Comparison of ENCODE assay signal across 18 cellular contexts in the genomic region with DNA sequence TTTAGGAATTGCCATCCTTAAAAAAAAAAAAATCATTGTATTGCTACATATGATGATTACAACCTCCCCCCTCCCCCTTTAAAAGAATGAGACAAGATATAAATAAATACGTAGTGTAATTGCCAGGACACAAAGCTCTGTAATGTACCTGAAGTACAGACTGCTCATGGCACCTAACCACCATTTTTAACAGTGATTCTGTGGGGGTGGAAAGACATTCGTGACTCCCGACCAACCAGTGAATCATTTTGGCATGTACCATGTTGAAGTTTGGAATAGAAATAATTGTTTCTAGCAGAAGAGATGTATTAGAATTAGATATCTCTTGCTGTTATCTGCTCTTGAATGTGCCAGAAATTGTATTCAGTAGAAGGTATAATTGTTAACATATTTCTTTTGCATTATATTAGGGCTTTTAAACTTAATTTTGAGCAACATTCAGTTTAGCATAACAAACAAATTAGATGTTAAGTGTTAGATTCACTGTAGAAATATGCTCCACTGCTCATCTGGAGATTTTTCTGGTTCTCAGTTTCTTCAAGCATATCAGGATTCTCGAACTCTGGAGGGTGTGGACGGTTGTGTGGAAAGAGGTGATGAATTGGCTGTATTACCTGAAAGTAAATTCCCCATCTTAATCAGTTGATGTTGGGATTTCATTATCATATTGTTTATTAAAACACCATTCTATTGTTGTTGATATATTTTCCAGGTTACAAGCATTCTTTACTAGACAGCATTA. TPM values are rescaled to one million over a fixed set of nuclear protein-coding genes. Genes with fewer than 3 reads are reported as not detected.
DNase-seq lines count a peak whose midpoint lies in the region; ATAC-seq and TF ChIP-seq lines count a peak whose summit lies in the region.
"Had no signal": no experiment of that assay in that cellular context is flagged by ENCODE, and none has a peak within 500 bp of the region (broad histone marks: within the 10 kb centered on the region; RNA-seq: fewer than 3 reads in every experiment).

No MANE protein-coding gene starts in this region.

- no peak for TF ChIP-seq CTCF in fibroblast of lung (conservative IDR thresholded peaks at IDR 0.05 in 1 of 2, IDR thresholded peaks at IDR 0.05 in 1 of 2; ENCODE audit: low read depth in 1 of 2, low read length in 2 of 2)
- no peak for TF ChIP-seq CTCF in osteoblast (IDR thresholded peaks at IDR 0.05; ENCODE audit: extremely low read depth, low read depth, low read length)

- H3K27me3 ChIP-seq in fibroblast of lung (ENCODE audit: control insufficient read depth, insufficient read depth, low read length) = no peaks in the 10 kb centered on the region
- H3K27me3 ChIP-seq in osteoblast (ENCODE audit: insufficient read depth, low read length) = no peaks in the 10 kb centered on the region

- H3K4me1 ChIP-seq in fibroblast of lung (ENCODE audit: control insufficient read depth, extremely low read depth, insufficient read depth, low read length) = peaks cover 11% of the 10 kb centered on the region
- H3K4me1 ChIP-seq in osteoblast (ENCODE audit: insufficient read depth, low read length) = peaks cover 54% of the 10 kb centered on the region

- H3K4me3 ChIP-seq in fibroblast of lung (replicated peaks in 1 of 4; ENCODE audit: control extremely low read depth in 1 of 4, insufficient read depth in 1 of 4, low read depth in 3 of 4, low read length in 4 of 4) = peak overlapping the region in 2 of 4 experiments; percentile 1 to 21
- no peak overlapping the region for H3K4me3 ChIP-seq in osteoblast (ENCODE audit: insufficient read depth, low read length)

- no peak overlapping the region for H3K9ac ChIP-seq in fibroblast of lung (ENCODE audit: insufficient read depth, low read length)

- H3K9me3 ChIP-seq in fibroblast of lung (ENCODE audit: control insufficient read depth, insufficient read depth, low read depth, low read length) (no peaks in the 10 kb centered on the region), osteoblast (ENCODE audit: low read depth, low read length) (no peaks in the 10 kb centered on the region)

- H3K79me2 ChIP-seq in fibroblast of lung (ENCODE audit: control insufficient read depth, insufficient read depth, low read length) (peaks cover 96% of the 10 kb centered on the region), osteoblast (ENCODE audit: insufficient read depth, low read length) (peaks cover 89% of the 10 kb centered on the region)

- H4K20me1 ChIP-seq in fibroblast of lung (ENCODE audit: control insufficient read depth, extremely low read depth, insufficient read depth, low read length) (peaks cover 2% of the 10 kb centered on the region), osteoblast (ENCODE audit: insufficient read depth, low read length) (peaks cover 23% of the 10 kb centered on the region)

- ATAC-seq in GM21528 (IDR thresholded peaks at IDR 0.05; ENCODE audit: low FRiP score, unreplicated experiment) (no peak), HG03571 (IDR thresholded peaks at IDR 0.05; ENCODE audit: unreplicated experiment) (no peak)
- ATAC-seq: left colon, T-cell had no signal

- DNase-seq in EL (peak; percentile 59), RKO (ENCODE audit: low spot score) (peak; percentile 45), fibroblast of lung (ENCODE audit: low read depth in 2 of 2) (peak in 1 of 2 donors; percentile 78), osteoblast (ENCODE audit: insufficient read length, low spot score, missing footprints) (no peak), GM19238 (ENCODE audit: insufficient read length, low spot score) (no peak), cortex of kidney (lab: John Stamatoyannopoulos, UW) (no peak)
- DNase-seq: activated CD4-positive, CD25-positive, alpha-beta regulatory T cell; anterior cingulate cortex; C1 segment of cervical spinal cord; DMS53; hypothalamus; left colon; naive B cell; NCI-H2029 treated with DMSO at 0.1 percent for 48 hours; NCI-H526 treated with DMSO at 0.1 percent for 48 hours; T-cell had no signal

- H3K27ac ChIP-seq in fibroblast of lung (ENCODE audit: insufficient read depth, low read length) (no peak overlapping the region), osteoblast (ENCODE audit: low read depth, low read length) (peak overlapping the region; percentile 66)

- H3K4me2 ChIP-seq in fibroblast of lung (ENCODE audit: extremely low read depth, insufficient read depth, low read length) (peak overlapping the region; percentile 62), osteoblast (ENCODE audit: insufficient read depth, low read length) (peak overlapping the region; percentile 59)

- no peak overlapping the region for H2AFZ ChIP-seq in fibroblast of lung (ENCODE audit: low read length)
- no peak overlapping the region for H2AFZ ChIP-seq in osteoblast (ENCODE audit: low read length)

- no peaks in the 10 kb centered on the region for H3K36me3 ChIP-seq in fibroblast of lung (ENCODE audit: control insufficient read depth, insufficient read depth, low read length)
- no peaks in the 10 kb centered on the region for H3K36me3 ChIP-seq in osteoblast (ENCODE audit: insufficient read depth, low read length)

RNA-seq across cellular contexts. Expression of gene FRS2, which starts 31.1 kb away (rescaled TPM):
- total RNA-seq in fibroblast of lung (41.3 and 45.9 TPM in 2 replicates), osteoblast (64.4 and 64.8 TPM in 2 replicates)
- 22.7 and 37.1 TPM in 2 replicates for polyA plus RNA-seq in fibroblast of lung
- 11.7 and 18.7 TPM in 2 replicates for polyA plus RNA-seq in fibroblast of lung (2012)
- 6.7 and 8.2 TPM in 2 replicates for polyA minus RNA-seq in fibroblast of lung (ENCODE audit: low replicate concordance)

Comparison
In these comparisons a context has a peak if more than half of its experiments do, and no peak if none do; other contexts are left out.
1. DNase-seq: peak in EL (single experiment) and RKO (single experiment); none in osteoblast (single experiment), GM19238 (single experiment) and cortex of kidney (single experiment).